ENCODE assay signal across 8 cellular contexts in genomic region chr6:168355716-168356522, GRCh38. TPM values are rescaled to one million over a fixed set of nuclear protein-coding genes. Genes with fewer than 3 reads are reported as not detected.
DNase-seq lines count a peak whose midpoint lies in the region; ATAC-seq, FAIRE-seq and TF ChIP-seq lines count a peak whose summit lies in the region.

No MANE protein-coding gene starts in this region.

- H3K27me3 ChIP-seq in astrocyte (ENCODE audit: insufficient read depth, low read length): no peaks in the 10 kb centered on the region
- no peaks in the 10 kb centered on the region for H3K27me3 ChIP-seq in kidney epithelial cell (ENCODE audit: control insufficient read depth, insufficient read depth, low read length)

- H3K36me3 Mint-ChIP-seq in astrocyte (ENCODE audit: low read depth, unreplicated experiment): no peaks in the 10 kb centered on the region

- H3K9ac ChIP-seq in astrocyte (ENCODE audit: low read length): no peak overlapping the region

- no peak overlapping the region for H3K27ac ChIP-seq in astrocyte (ENCODE audit: low read depth, low read length)

- H3K36me3 ChIP-seq in astrocyte (ENCODE audit: insufficient read depth, low read length): no peaks in the 10 kb centered on the region
- no peaks in the 10 kb centered on the region for H3K36me3 ChIP-seq in kidney epithelial cell (ENCODE audit: control insufficient read depth, insufficient read depth, low read length)

- peaks cover 3% of the 10 kb centered on the region for H3K9me3 ChIP-seq in astrocyte (ENCODE audit: insufficient read depth, low read depth, low read length)

- no peaks in the 10 kb centered on the region for H3K4me1 Mint-ChIP-seq in astrocyte (ENCODE audit: low read depth, unreplicated experiment)
- peaks cover 1% of the 10 kb centered on the region for H3K4me1 Mint-ChIP-seq in stimulated activated naive CD8-positive, alpha-beta T cell treated with anti-CD3 and anti-CD28 coated beads, Interleukin-15, amount 100 ng/mL, for 72 hours

- peak; percentile 76 for ATAC-seq in stimulated activated naive CD8-positive, alpha-beta T cell treated with anti-CD3 and anti-CD28 coated beads, Interleukin-15, amount 100 ng/mL, for 72 hours
- no peak for ATAC-seq in GM19324 (IDR thresholded peaks at IDR 0.05; ENCODE audit: low FRiP score, unreplicated experiment)
- no peak for ATAC-seq in GM21717 (IDR thresholded peaks at IDR 0.05; ENCODE audit: unreplicated experiment)

- H3K9me3 Mint-ChIP-seq in astrocyte (ENCODE audit: unreplicated experiment): peaks cover 7% of the 10 kb centered on the region
- peaks cover 0 to 7% of the 10 kb centered on the region in 2 donors for H3K9me3 Mint-ChIP-seq in stimulated activated naive CD8-positive, alpha-beta T cell treated with anti-CD3 and anti-CD28 coated beads, Interleukin-15, amount 100 ng/mL, for 72 hours

- H2AFZ ChIP-seq in astrocyte (ENCODE audit: low read depth, low read length): peak overlapping the region; percentile 26

- H3K27me3 Mint-ChIP-seq in astrocyte (ENCODE audit: low read depth, unreplicated experiment): peaks cover 29% of the 10 kb centered on the region
- H3K27me3 Mint-ChIP-seq in stimulated activated naive CD8-positive, alpha-beta T cell treated with anti-CD3 and anti-CD28 coated beads, Interleukin-15, amount 100 ng/mL, for 72 hours: peaks cover 44% of the 10 kb centered on the region

- no peak overlapping the region for H3K27ac Mint-ChIP-seq in astrocyte (ENCODE audit: unreplicated experiment)
- H3K27ac Mint-ChIP-seq in stimulated activated naive CD8-positive, alpha-beta T cell treated with anti-CD3 and anti-CD28 coated beads, Interleukin-15, amount 100 ng/mL, for 72 hours: no peak overlapping the region

- no peak overlapping the region for H3K4me2 ChIP-seq in astrocyte (ENCODE audit: low read length)

- H3K4me3 Mint-ChIP-seq in astrocyte (ENCODE audit: unreplicated experiment): no peak overlapping the region
- H3K4me3 Mint-ChIP-seq in stimulated activated naive CD8-positive, alpha-beta T cell treated with anti-CD3 and anti-CD28 coated beads, Interleukin-15, amount 100 ng/mL, for 72 hours: no peak overlapping the region

- TF ChIP-seq CTCF in astrocyte (IDR thresholded peaks at IDR 0.05; ENCODE audit: insufficient read depth, low read depth, low read length) (peak; percentile 28), kidney epithelial cell (IDR thresholded peaks at IDR 0.05; ENCODE audit: insufficient read depth, low read length, poor library complexity, severe bottlenecking) (peak; percentile 77)

- no peaks in the 10 kb centered on the region for H4K20me1 ChIP-seq in astrocyte (ENCODE audit: insufficient read depth, low read length)

- no peaks in the 10 kb centered on the region for H3K4me1 ChIP-seq in astrocyte (ENCODE audit: insufficient read depth, low read length)

- no peaks in the 10 kb centered on the region for H3K79me2 ChIP-seq in astrocyte (ENCODE audit: insufficient read depth, low read length)

- FAIRE-seq in astrocyte (lab: Jason Lieb, UNC): no peak

- DNase-seq in DMS114 treated with DMSO at 0.1 percent for 48 hours (lab: John Stamatoyannopoulos, UW; ENCODE audit: unreplicated experiment): peak; percentile 23
- peak; percentile 28 for DNase-seq in LoVo (ENCODE audit: low spot score)
- no peak for DNase-seq in astrocyte (ENCODE audit: low read depth)
- DNase-seq in kidney epithelial cell (ENCODE audit: low read depth): no peak
- DNase-seq in stimulated activated naive CD8-positive, alpha-beta T cell treated with anti-CD3 and anti-CD28 coated beads, Interleukin-15, amount 100 ng/mL, for 72 hours: peak; percentile 19 to 36
- no peak for DNase-seq in germinal center (ENCODE audit: low spot score)

- H3K4me3 ChIP-seq in astrocyte (ENCODE audit: insufficient read depth, low read depth, low read length) (no peak overlapping the region), kidney epithelial cell (ENCODE audit: low read depth, low read length) (no peak overlapping the region)

RNA-seq across cellular contexts. Expression of gene DACT2, which starts 36.3 kb away (rescaled TPM):
- 0.20 TPM in 1 of 2 replicates, not detected in the other for total RNA-seq in astrocyte
- total RNA-seq in kidney epithelial cell: 0.84 and 0.96 TPM in 2 replicates

Comparison
In these comparisons a context has a peak if more than half of its experiments do, and no peak if none do; other contexts are left out.
1. DNase-seq: peak in DMS114 treated with DMSO at 0.1 percent for 48 hours (single experiment), LoVo (single experiment) and stimulated activated naive CD8-positive, alpha-beta T cell treated with anti-CD3 and anti-CD28 coated beads, Interleukin-15, amount 100 ng/mL, for 72 hours (2 of 2); none in astrocyte (single experiment), kidney epithelial cell (single experiment) and germinal center (single experiment).